ENCODE assay signal across 16 cellular contexts in genomic region chr7:98215561-98216495, GRCh38. TPM values are rescaled to one million over a fixed set of nuclear protein-coding genes. Genes with fewer than 3 reads are reported as not detected.
A peak's percentile ranks its signal among the peaks of the same experiment; 100 is the strongest.
DNase-seq lines count a peak whose midpoint lies in the region; ATAC-seq, FAIRE-seq and TF ChIP-seq lines count a peak whose summit lies in the region.
"Had no signal": no experiment of that assay in that cellular context is flagged by ENCODE, and none has a peak within 500 bp of the region (broad histone marks: within the 10 kb centered on the region; RNA-seq: fewer than 3 reads in every experiment).

No MANE protein-coding gene starts in this region.

- H4K20me1 ChIP-seq in K562 (replicated peaks; ENCODE audit: control insufficient read depth, insufficient read depth, low read length): peaks cover 12% of the 10 kb centered on the region
- H4K20me1 ChIP-seq in osteoblast (ENCODE audit: insufficient read depth, low read length): no peaks in the 10 kb centered on the region

- no peaks in the 10 kb centered on the region for H3K79me2 ChIP-seq in K562 (ENCODE audit: control insufficient read depth, insufficient read depth, low read length)
- no peaks in the 10 kb centered on the region for H3K79me2 ChIP-seq in osteoblast (ENCODE audit: insufficient read depth, low read length)

- TF ChIP-seq EP300 in K562 (IDR thresholded peaks at IDR 0.05; ENCODE audit: low read length) (no peak), transverse colon (IDR thresholded peaks at IDR 0.05; ENCODE audit: low read depth) (no peak)

- TF ChIP-seq POLR2A in K562 (conservative IDR thresholded peaks at IDR 0.05) (no peak), transverse colon (IDR thresholded peaks at IDR 0.05) (no peak)

- H3K36me3 ChIP-seq in K562 (ENCODE audit: control insufficient read depth, insufficient read depth, low read length) (no peaks in the 10 kb centered on the region), osteoblast (ENCODE audit: insufficient read depth, low read length) (no peaks in the 10 kb centered on the region), transverse colon (no peaks in the 10 kb centered on the region)

- CTCF ChIA-PET in K562 (lab: Yijun Ruan, JAX; ENCODE audit: low intra/inter-chr PET ratio): no interaction called here

- H3K27me3 ChIP-seq in K562 (ENCODE audit: control insufficient read depth in 2 of 2, insufficient read depth in 2 of 2, low read length in 2 of 2) (peaks cover 14 to 35% of the 10 kb centered on the region in 2 experiments; a peak in 4 of 5 replicates), osteoblast (ENCODE audit: insufficient read depth, low read length) (no peaks in the 10 kb centered on the region), transverse colon (peaks cover 11% of the 10 kb centered on the region)
- H3K27me3 ChIP-seq: testis had no signal

- H3K27ac ChIP-seq in K562 (ENCODE audit: extremely low read depth, low read depth, low read length) (no peak overlapping the region), osteoblast (ENCODE audit: low read depth, low read length) (no peak overlapping the region), transverse colon (no peak overlapping the region)
- H3K27ac ChIP-seq: A549, psoas muscle, testis had no signal

- H3K4me2 ChIP-seq in K562 (ENCODE audit: insufficient read depth, low read length): no peak overlapping the region
- no peak overlapping the region for H3K4me2 ChIP-seq in osteoblast (ENCODE audit: insufficient read depth, low read length)
- H3K4me2 ChIP-seq: A549 had no signal

- in situ Hi-C loops in K562 (cut with MboI): no loop called here
- in situ Hi-C loops in transverse colon (cut with MboI; ENCODE audit: low pct_ligation_motif_present in 1 of 4, low pct_unique_long_range_greater_than_20kb in 1 of 4, low sequenced_read_pairs in 3 of 4): no loop called here

- no peak for TF ChIP-seq RAD21 in K562 (CRISPR knock-in tag; conservative IDR thresholded peaks at IDR 0.05 in 1 of 2, IDR thresholded peaks at IDR 0.05 in 1 of 2)

- FAIRE-seq in K562 (lab: Jason Lieb, UNC): no peak
- FAIRE-seq: A549, keratinocyte had no signal

- POLR2A ChIA-PET in K562 (lab: Yijun Ruan, JAX): no interaction called here

- TF ChIP-seq CTCF in K562 (IDR thresholded peaks at IDR 0.05 in 2 of 3, conservative IDR thresholded peaks at IDR 0.05 in 1 of 3; ENCODE audit: insufficient read depth in 2 of 3, low read depth in 1 of 3, low read length in 3 of 3): no peak
- no peak for TF ChIP-seq CTCF in osteoblast (IDR thresholded peaks at IDR 0.05; ENCODE audit: extremely low read depth, low read depth, low read length)
- no peak for TF ChIP-seq CTCF in GM10266 (IDR thresholded peaks at IDR 0.05; ENCODE audit: control insufficient read depth, insufficient read depth, low read depth, missing control alignments)
- no peak for TF ChIP-seq CTCF in transverse colon (IDR thresholded peaks at IDR 0.05)

- H3K4me3 ChIP-seq in K562 (no peak overlapping the region), osteoblast (ENCODE audit: insufficient read depth, low read length) (no peak overlapping the region), transverse colon (no peak overlapping the region)
- H3K4me3 ChIP-seq: A549, psoas muscle, testis had no signal

- ATAC-seq in K562 (no peak), GM18511 (IDR thresholded peaks at IDR 0.05; ENCODE audit: unreplicated experiment) (no peak)
- ATAC-seq: A549, psoas muscle had no signal

- no peaks in the 10 kb centered on the region for H3K9me1 ChIP-seq in K562 (ENCODE audit: control insufficient read depth, insufficient read depth, low read length)

- WGBS in K562 (ENCODE audit: insufficient coverage, low coverage, missing lambda C conversion rate): 24% methylated on average over 32 of the region's 32 CpGs
- 84% methylated on average over 32 of the region's 32 CpGs; no CpG with 5 or more reads in 1 of the 2 donors for WGBS in transverse colon (ENCODE audit: low coverage in 1 of 2), 2 donors

- H3K4me1 ChIP-seq in K562 (replicated peaks in 1 of 2; ENCODE audit: control insufficient read depth in 2 of 2, insufficient read depth in 2 of 2, low read length in 2 of 2) (peaks cover 11 to 49% of the 10 kb centered on the region in 2 experiments; a peak in 4 of 5 replicates), osteoblast (ENCODE audit: insufficient read depth, low read length) (no peaks in the 10 kb centered on the region), transverse colon (peaks cover 0 to 6% (median 5%) of the 10 kb centered on the region in 4 donors)
- H3K4me1 ChIP-seq: A549, psoas muscle, testis had no signal

- H2AFZ ChIP-seq in K562 (ENCODE audit: low read depth, low read length) (no peak overlapping the region), osteoblast (ENCODE audit: low read length) (no peak overlapping the region)

- intact Hi-C loops in K562 (cut with micrococcal nuclease) (no loop called here), transverse colon (cut with DNase I; ENCODE audit: low total_unique reads) (no loop called here)

- DNase-seq in NCI-H2081 (lab: John Stamatoyannopoulos, UW) (peak; percentile 49 to 80), NCI-H2081 treated with DMSO at 0.1 percent for 48 hours (lab: John Stamatoyannopoulos, UW) (no peak), NCI-H1417 treated with DMSO at 0.1 percent for 48 hours (lab: John Stamatoyannopoulos, UW) (peak; percentile 2), K562 (ENCODE audit: extremely low read depth in 1 of 4, low spot score in 3 of 4) (no peak), osteoblast (ENCODE audit: insufficient read length, low spot score, missing footprints) (peak; percentile 71), GM10266 (ENCODE audit: extremely low spot score) (no peak), transverse colon (no peak)
- DNase-seq: activated gamma-delta T cell treated with Interleukin-2 at 50 U/mL for 16 hours; CD4-positive, alpha-beta T cell; GF-D8; NCI-H2171; testis had no signal

- H3K9me3 ChIP-seq in K562 (replicated peaks; ENCODE audit: control insufficient read depth, insufficient read depth, low read depth, low read length) (no peaks in the 10 kb centered on the region), osteoblast (ENCODE audit: low read depth, low read length) (no peaks in the 10 kb centered on the region), transverse colon (no peaks in the 10 kb centered on the region)
- H3K9me3 ChIP-seq: A549, psoas muscle, testis had no signal

- no peak overlapping the region for H3K9ac ChIP-seq in K562 (ENCODE audit: insufficient read depth in 1 of 2, low read depth in 2 of 2, low read length in 2 of 2)

- no TSS peak for BruUV-seq in K562 (replicated peaks; lab: Mats Ljungman, UMichigan)

TF ChIP-seq in K562, 482 proteins besides CTCF, POLR2A, EP300 and RAD21 (continues in another document):
- TF ChIP-seq, protein P1, sequence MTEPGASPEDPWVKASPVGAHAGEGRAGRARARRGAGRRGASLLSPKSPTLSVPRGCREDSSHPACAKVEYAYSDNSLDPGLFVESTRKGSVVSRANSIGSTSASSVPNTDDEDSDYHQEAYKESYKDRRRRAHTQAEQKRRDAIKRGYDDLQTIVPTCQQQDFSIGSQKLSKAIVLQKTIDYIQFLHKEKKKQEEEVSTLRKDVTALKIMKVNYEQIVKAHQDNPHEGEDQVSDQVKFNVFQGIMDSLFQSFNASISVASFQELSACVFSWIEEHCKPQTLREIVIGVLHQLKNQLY (CRISPR knock-in tag; conservative IDR thresholded peaks at IDR 0.05): no peak
- no peak for TF ChIP-seq CBX5 (IDR thresholded peaks at IDR 0.05; ENCODE audit: borderline replicate concordance, low read depth)
- no peak for TF ChIP-seq EWSR1 (IDR thresholded peaks at IDR 0.05; ENCODE audit: borderline replicate concordance, low read depth, partially characterized antibody)
- 0 out of 2 replicates have a peak, but pooled peaks have one; percentile 8 for TF ChIP-seq ZKSCAN8 (CRISPR knock-in tag; IDR thresholded peaks at IDR 0.05)

RNA-seq across cellular contexts. Expression of gene BHLHA15, which starts 4.6 kb away (rescaled TPM):
- total RNA-seq in K562 (2011; cell fraction: chromatin; rRNA removed; ENCODE audit: low replicate concordance): not detected in 2 replicates
- total RNA-seq in K562 (2011; cell fraction: nucleolus; rRNA removed): 1.2 and 1.5 TPM in 2 replicates
- not detected in 2 replicates for total RNA-seq in K562 (2011; cell fraction: nucleoplasm; rRNA removed)
- total RNA-seq in K562 (2014; rRNA removed): 1.8 and 3.7 TPM in 2 replicates
- not detected in 2 replicates for total RNA-seq in K562 (2014; rRNA removed; fragmentation: Illumina TruSeq; extraction: Trizol)
- total RNA-seq in K562 (2015; rRNA removed; fragmentation: Illumina TruSeq; extraction: Trizol): 0.38 TPM in 1 of 2 replicates, not detected in the other
- total RNA-seq in K562 (2021): 2.0 and 2.4 TPM in 2 replicates
- polyA plus RNA-seq in K562 (2011; rRNA removed): 0.12 and 0.31 TPM in 2 replicates
- 0.28 and 1.7 TPM in 2 replicates for polyA plus RNA-seq in K562 (2011; cell fraction: cytosol; rRNA removed)
- polyA plus RNA-seq in K562 (2011; cell fraction: nucleus; rRNA removed): 0.21 and 0.64 TPM in 2 replicates
- 0.87 and 1.5 TPM in 2 replicates for polyA plus RNA-seq in K562 (2012)
- 0.22 TPM in 1 of 2 replicates, not detected in the other for polyA plus RNA-seq in K562 (2014; fragmentation: Illumina TruSeq; extraction: Trizol)
- not detected for polyA plus RNA-seq in K562 (2014; fragmentation: Nextera tagmentation; extraction: Ambion mirVana)
- 1.1 and 2.4 TPM in 2 replicates for polyA plus RNA-seq in K562 (2014; rRNA removed)
- polyA minus RNA-seq in K562 (2011; rRNA and poly(A)+ RNA removed): not detected in 2 replicates
- polyA minus RNA-seq in K562 (2011; cell fraction: cytosol; rRNA and poly(A)+ RNA removed): not detected in 2 replicates
- polyA minus RNA-seq in K562 (2011; cell fraction: nucleus; rRNA and poly(A)+ RNA removed): 0.89 and 1.3 TPM in 2 replicates
- not detected in 2 replicates for total RNA-seq in osteoblast
- 1 to 10 TPM in 2 of 4 donors, not detected in 2; 2.0 to 7.3 TPM for total RNA-seq in transverse colon
- total RNA-seq: CD4-positive, alpha-beta T cell; psoas muscle had no signal
- polyA plus RNA-seq: keratinocyte, psoas muscle had no signal

RNA-seq across cellular contexts. Expression of gene TECPR1, which starts 36.2 kb away (rescaled TPM):
- total RNA-seq in K562 (2011; cell fraction: chromatin; rRNA removed; ENCODE audit: low replicate concordance): 19.4 and 31.8 TPM in 2 replicates
- 12.4 and 19.8 TPM in 2 replicates for total RNA-seq in K562 (2011; cell fraction: nucleolus; rRNA removed)
- total RNA-seq in K562 (2011; cell fraction: nucleoplasm; rRNA removed): 15.6 and 16.7 TPM in 2 replicates
- total RNA-seq in K562 (2014; rRNA removed): 7.7 and 8.7 TPM in 2 replicates
- total RNA-seq in K562 (2014; rRNA removed; fragmentation: Illumina TruSeq; extraction: Trizol): 2.1 and 4.1 TPM in 2 replicates
- total RNA-seq in K562 (2015; rRNA removed; fragmentation: Illumina TruSeq; extraction: Trizol): 3.4 and 4.2 TPM in 2 replicates
- 10.5 and 15.0 TPM in 2 replicates for total RNA-seq in K562 (2021)
- 1.2 and 2.6 TPM in 2 replicates for polyA plus RNA-seq in K562 (2011; rRNA removed)
- polyA plus RNA-seq in K562 (2011; cell fraction: cytosol; rRNA removed): 0.83 and 1.5 TPM in 2 replicates
- 4.3 and 6.8 TPM in 2 replicates for polyA plus RNA-seq in K562 (2011; cell fraction: nucleus; rRNA removed)
- 4.8 and 11.1 TPM in 2 replicates for polyA plus RNA-seq in K562 (2012)
- 2.2 and 3.4 TPM in 2 replicates for polyA plus RNA-seq in K562 (2014; fragmentation: Illumina TruSeq; extraction: Trizol)
- polyA plus RNA-seq in K562 (2014; fragmentation: Nextera tagmentation; extraction: Ambion mirVana): under 1 TPM; 0.17 to 0.18 TPM
- 4.4 and 6.2 TPM in 2 replicates for polyA plus RNA-seq in K562 (2014; rRNA removed)
- 1.8 and 2.0 TPM in 2 replicates for polyA minus RNA-seq in K562 (2011; rRNA and poly(A)+ RNA removed)
- polyA minus RNA-seq in K562 (2011; cell fraction: cytosol; rRNA and poly(A)+ RNA removed): 3.1 and 6.8 TPM in 2 replicates
- 3.4 and 4.3 TPM in 2 replicates for polyA minus RNA-seq in K562 (2011; cell fraction: nucleus; rRNA and poly(A)+ RNA removed)
- total RNA-seq in osteoblast: 20.3 and 22.4 TPM in 2 replicates
- total RNA-seq in transverse colon: 10 to 100 TPM; 23.1 to 43.0 (median 28.8) TPM

Comparison
In these comparisons a context has a peak if more than half of its experiments do, and no peak if none do; other contexts are left out.
1. DNase-seq: peak in NCI-H2081 (2 of 2), NCI-H1417 treated with DMSO at 0.1 percent for 48 hours (single experiment) and osteoblast (single experiment); none in NCI-H2081 treated with DMSO at 0.1 percent for 48 hours (single experiment), K562 (0 of 4), GM10266 (single experiment) and transverse colon (single experiment).